ENCODE assay signal across 27 cellular contexts in the genomic region with DNA sequence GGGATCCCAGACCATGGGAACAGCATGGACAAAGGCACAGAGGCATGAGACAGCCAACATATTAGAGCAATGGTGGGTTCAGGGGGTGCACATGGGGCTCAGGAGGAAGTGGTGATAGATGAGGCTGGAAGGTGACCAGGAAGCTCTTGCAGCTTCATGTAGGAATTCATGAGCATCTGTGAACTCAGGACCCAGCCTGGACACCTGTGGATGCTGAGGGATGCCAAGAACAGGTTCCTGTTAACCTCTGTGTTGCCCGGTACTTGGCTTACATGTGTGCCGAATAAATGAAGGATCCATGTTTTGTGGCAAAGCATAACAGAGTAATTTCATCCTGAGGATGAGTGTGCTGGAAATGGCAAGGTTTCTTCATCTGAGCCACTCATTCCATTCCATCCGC.
"Had no signal": no experiment of that assay in that cellular context is flagged by ENCODE, and none has a peak within 500 bp of the region (broad histone marks: within the 10 kb centered on the region; RNA-seq: fewer than 3 reads in every experiment).

No MANE protein-coding gene starts in this region.

- H3K27ac ChIP-seq: hepatocyte, left ventricle myocardium inferior, pancreas, prostate gland, skin epidermis, suprapubic skin, thoracic aorta, tibial artery, uterus had no signal

- ATAC-seq: natural killer cell, pancreas, right cardiac atrium, sciatic nerve had no signal

- DNase-seq: islet precursor cell; left ventricle myocardium inferior; mesendoderm; naive B cell; natural killer cell; nephron progenitor cell; pancreas; posterior cingulate gyrus; retina; right cardiac atrium; stimulated activated CD4-positive, alpha-beta T cell treated with anti-CD3 and anti-CD28 coated beads, Interleukin-12 subunit alpha, Interleukin-12 subunit beta, amount 100 ng/mL, for 4 hours; stimulated activated CD4-positive, alpha-beta T cell treated with anti-CD3 and anti-CD28 coated beads, Interleukin-15, amount 100 ng/mL, for 24 hours; stimulated activated CD4-positive, alpha-beta T cell treated with anti-CD3 and anti-CD28 coated beads, Interleukin-2, amount 100 ng/mL, for 24 hours; stimulated activated CD4-positive, alpha-beta T cell treated with anti-CD3 and anti-CD28 coated beads, Interleukin-4, amount 100 ng/mL, for 1 hour; stimulated activated naive CD4-positive, alpha-beta T cell; tibial artery; uterus had no signal

- H3K9me3 ChIP-seq: left ventricle myocardium inferior, pancreas, prostate gland, suprapubic skin, thoracic aorta, tibial artery, uterus had no signal

- H3K9me3 Mint-ChIP-seq: mesothelial cell of epicardium; naive B cell; natural killer cell; nephron progenitor cell; stimulated activated naive CD8-positive, alpha-beta T cell treated with anti-CD3 and anti-CD28 coated beads, Interleukin-15, Interleukin-2, amounts not matched to agents 100 ng/mL and 50 ng/mL, for 24 hours; type B pancreatic cell had no signal

- H3K36me3 Mint-ChIP-seq: mesothelial cell of epicardium, naive B cell, natural killer cell, type B pancreatic cell had no signal

- H3K79me2 ChIP-seq: hepatocyte had no signal

- H3K27me3 ChIP-seq: hepatocyte, pancreas, suprapubic skin, uterus had no signal

- H3K4me3 ChIP-seq: hepatocyte, left ventricle myocardium inferior, lung, pancreas, prostate gland, skin epidermis, suprapubic skin, thoracic aorta, tibial artery, uterus had no signal

- H3K4me3 Mint-ChIP-seq: mesothelial cell of epicardium; natural killer cell; nephron progenitor cell; stimulated activated naive CD8-positive, alpha-beta T cell treated with anti-CD3 and anti-CD28 coated beads, Interleukin-15, Interleukin-2, amounts not matched to agents 100 ng/mL and 50 ng/mL, for 24 hours; type B pancreatic cell had no signal

- H3K4me2 ChIP-seq: hepatocyte had no signal

- H3K27ac Mint-ChIP-seq: mesothelial cell of epicardium; natural killer cell; nephron progenitor cell; stimulated activated naive CD8-positive, alpha-beta T cell treated with anti-CD3 and anti-CD28 coated beads, Interleukin-15, Interleukin-2, amounts not matched to agents 100 ng/mL and 50 ng/mL, for 24 hours; type B pancreatic cell had no signal

- H3K36me3 ChIP-seq: left ventricle myocardium inferior, pancreas, prostate gland, suprapubic skin, thoracic aorta, tibial artery, uterus had no signal

- H3K4me1 ChIP-seq: pancreas, prostate gland, uterus had no signal

- H2AFZ ChIP-seq: hepatocyte had no signal
